In the genomic region with DNA sequence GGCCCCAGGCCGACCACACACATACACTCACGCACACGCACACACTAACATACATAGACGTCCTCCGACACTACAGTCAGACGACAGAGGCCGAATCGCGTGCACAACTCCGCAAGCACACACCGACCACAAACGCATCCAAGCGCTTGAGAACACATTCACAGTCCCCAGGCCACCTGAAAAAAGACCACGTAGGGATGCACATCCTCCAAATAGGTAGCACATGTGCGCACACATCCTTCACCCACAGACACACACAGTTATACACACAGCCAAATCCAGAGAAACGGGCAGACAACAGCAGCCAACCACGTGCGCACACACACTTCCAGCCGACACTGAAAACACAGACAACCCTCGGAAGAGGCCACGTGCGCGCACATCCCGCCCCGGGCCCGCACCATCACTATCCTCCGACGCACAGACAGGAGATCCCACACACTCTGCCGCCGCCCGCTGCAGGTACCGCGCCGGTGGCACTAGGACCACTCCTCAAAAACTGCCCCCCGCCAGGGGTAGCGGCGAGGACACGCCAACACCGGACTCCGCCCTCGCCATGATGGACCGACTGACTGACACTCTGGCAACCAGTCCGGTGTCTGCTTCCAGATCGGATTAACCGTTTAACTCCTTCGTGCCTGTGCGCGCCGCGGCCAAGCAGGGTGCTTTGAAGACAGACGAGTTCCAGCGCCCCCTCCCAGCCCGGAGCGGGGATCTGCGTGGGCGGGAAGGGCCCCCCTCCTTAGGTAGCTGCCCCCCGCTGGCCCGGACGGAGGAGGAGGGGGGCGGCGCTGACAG, we compare ENCODE assay signal across 9 cellular contexts. TPM values are rescaled to one million over a fixed set of nuclear protein-coding genes. Genes with fewer than 3 reads are reported as not detected.
A peak's percentile ranks its signal among the peaks of the same experiment; 100 is the strongest.
DNase-seq lines count a peak whose midpoint lies in the region; ATAC-seq and TF ChIP-seq lines count a peak whose summit lies in the region.
"Had no signal": no experiment of that assay in that cellular context is flagged by ENCODE, and none has a peak within 500 bp of the region (broad histone marks: within the 10 kb centered on the region; RNA-seq: fewer than 3 reads in every experiment).

No MANE protein-coding gene starts in this region.

- peaks cover 21% of the 10 kb centered on the region for H3K27me3 Mint-ChIP-seq in activated CD8-positive, alpha-beta T cell treated with anti-CD3 and anti-CD28 coated beads for 36 hours

- H3K27ac Mint-ChIP-seq in activated CD8-positive, alpha-beta T cell treated with anti-CD3 and anti-CD28 coated beads for 36 hours, result peak overlapping the region; percentile 83

- peaks cover 88% of the 10 kb centered on the region for H3K27me3 ChIP-seq in left ventricle myocardium inferior (ENCODE audit: low read depth)
- peaks cover 67% of the 10 kb centered on the region for H3K27me3 ChIP-seq in smooth muscle cell (ENCODE audit: low read depth)

- intact Hi-C loops in left ventricle myocardium inferior (cut with micrococcal nuclease) (no loop called here), left ventricle myocardium superior (cut with micrococcal nuclease) (no loop called here)
- intact Hi-C loops in activated CD8-positive, alpha-beta T cell treated with anti-CD3 and anti-CD28 coated beads for 36 hours (cut with micrococcal nuclease), result loop anchor here (2.0 kb wide), 1 partner anchor 15 kb away; no protein-coding TSS in a partner anchor

- no peak for ATAC-seq in left ventricle myocardium superior
- ATAC-seq in activated CD8-positive, alpha-beta T cell treated with anti-CD3 and anti-CD28 coated beads for 36 hours, result peak; percentile 24
- no peak for ATAC-seq in GM18909 (IDR thresholded peaks at IDR 0.05; ENCODE audit: poor library complexity, unreplicated experiment)
- ATAC-seq in HG02571 (IDR thresholded peaks at IDR 0.05; ENCODE audit: unreplicated experiment), result no peak

- under 1% methylated on average over 55 of the region's 61 CpGs for WGBS in smooth muscle cell (ENCODE audit: low lambda C conversion rate)

- CTCF ChIA-PET in activated CD8-positive, alpha-beta T cell treated with anti-CD3 and anti-CD28 coated beads for 36 hours (lab: Charles Lee), result interaction anchor here (1.1 to 22.7 kb wide), 5 partner anchors 2 to 56 kb away, joined by 3 to 587 read pairs (median 9); a partner anchor contains a TSS

- POLR2A ChIA-PET in activated CD8-positive, alpha-beta T cell treated with anti-CD3 and anti-CD28 coated beads for 36 hours (lab: Charles Lee), result interaction anchor here (0.9 to 9.7 kb wide), 7 partner anchors 8 to 160 kb away, joined by 3 to 161 read pairs (median 5); a partner anchor contains a TSS

- H3K4me1 ChIP-seq in left ventricle myocardium inferior, result peaks cover 57% of the 10 kb centered on the region
- H3K4me1 ChIP-seq in smooth muscle cell (ENCODE audit: low read depth), result peaks cover 14% of the 10 kb centered on the region

- no peak for DNase-seq in left ventricle myocardium inferior
- no peak for DNase-seq in left ventricle myocardium superior
- DNase-seq in NCI-H2171 (lab: John Stamatoyannopoulos, UW), result peak; percentile 95
- peak; percentile 86 for DNase-seq in activated CD8-positive, alpha-beta T cell treated with anti-CD3 and anti-CD28 coated beads for 36 hours
- peak; percentile 56 for DNase-seq in fibroblast of pulmonary artery (ENCODE audit: low read depth)
- peak; percentile 49 for DNase-seq in smooth muscle cell (lab: John Stamatoyannopoulos, UW; ENCODE audit: unreplicated experiment)

- peak overlapping the region; percentile 81 for H3K4me2 ChIP-seq in smooth muscle cell

- H3K36me3 ChIP-seq in left ventricle myocardium inferior, result no peaks in the 10 kb centered on the region
- H3K36me3 ChIP-seq in smooth muscle cell (ENCODE audit: low read depth), result no peaks in the 10 kb centered on the region
- H3K36me3 ChIP-seq: neutrophil had no signal

- H3K9me3 Mint-ChIP-seq in activated CD8-positive, alpha-beta T cell treated with anti-CD3 and anti-CD28 coated beads for 36 hours, result no peaks in the 10 kb centered on the region

- H3K4me1 Mint-ChIP-seq in activated CD8-positive, alpha-beta T cell treated with anti-CD3 and anti-CD28 coated beads for 36 hours (ENCODE audit: low read depth), result peaks cover 64% of the 10 kb centered on the region

- H3K79me2 ChIP-seq in smooth muscle cell (ENCODE audit: low read depth), result no peaks in the 10 kb centered on the region

- no peak overlapping the region for H2AFZ ChIP-seq in smooth muscle cell (ENCODE audit: low read depth)

- H3K9me3 ChIP-seq in left ventricle myocardium inferior (replicated peaks) (no peaks in the 10 kb centered on the region), smooth muscle cell (replicated peaks; ENCODE audit: low read depth) (no peaks in the 10 kb centered on the region)
- H3K9me3 ChIP-seq: neutrophil had no signal

- H3K36me3 Mint-ChIP-seq in activated CD8-positive, alpha-beta T cell treated with anti-CD3 and anti-CD28 coated beads for 36 hours (ENCODE audit: low read depth), result peaks cover 6% of the 10 kb centered on the region

- H3K27ac ChIP-seq in left ventricle myocardium inferior (replicated peaks) (no peak overlapping the region), smooth muscle cell (ENCODE audit: low read depth) (no peak overlapping the region)
- H3K27ac ChIP-seq: neutrophil had no signal

- H3K4me3 ChIP-seq in left ventricle myocardium inferior (peak overlapping the region; percentile 50), fibroblast of pulmonary artery (replicated peaks; ENCODE audit: low read depth, low read length) (peak overlapping the region; percentile 42), smooth muscle cell (peak overlapping the region; percentile 32)

- peaks cover 4% of the 10 kb centered on the region for H3F3A ChIP-seq in smooth muscle cell (ENCODE audit: low read depth)

- no peaks in the 10 kb centered on the region for H4K20me1 ChIP-seq in smooth muscle cell (ENCODE audit: low read depth)

- H3K9ac ChIP-seq in smooth muscle cell (ENCODE audit: low read depth), result no peak overlapping the region

- peak overlapping the region; percentile 86 for H3K4me3 Mint-ChIP-seq in activated CD8-positive, alpha-beta T cell treated with anti-CD3 and anti-CD28 coated beads for 36 hours

- TF ChIP-seq CTCF in left ventricle myocardium inferior (IDR thresholded peaks at IDR 0.05; ENCODE audit: borderline replicate concordance) (no peak), fibroblast of pulmonary artery (IDR thresholded peaks at IDR 0.05; ENCODE audit: low read length, missing control alignments) (no peak), smooth muscle cell (IDR thresholded peaks at IDR 0.05; ENCODE audit: borderline replicate concordance, insufficient read depth, poor library complexity, severe bottlenecking) (no peak)
- TF ChIP-seq CTCF in activated CD8-positive, alpha-beta T cell treated with anti-CD3 and anti-CD28 coated beads for 36 hours (IDR thresholded peaks at IDR 0.05), result no peak

RNA-seq across cellular contexts. Expression of a gene that starts 0.5 kb away (rescaled TPM):
- total RNA-seq in left ventricle myocardium inferior, result 20.0 TPM
- total RNA-seq in left ventricle myocardium superior, result 36.1 TPM
- 10 to 100 TPM; 24.6 to 25.5 TPM for total RNA-seq in activated CD8-positive, alpha-beta T cell treated with anti-CD3 and anti-CD28 coated beads for 36 hours
- total RNA-seq in smooth muscle cell, result 2.7 and 3.3 TPM in 2 replicates
- 12.3 and 16.4 TPM in 2 replicates for polyA plus RNA-seq in smooth muscle cell

RNA-seq across cellular contexts. Expression of a gene that starts 16.5 kb away (rescaled TPM):
- 142 TPM for total RNA-seq in left ventricle myocardium inferior
- 157 TPM for total RNA-seq in left ventricle myocardium superior
- 100 to 1,000 TPM; 236 to 238 TPM for total RNA-seq in activated CD8-positive, alpha-beta T cell treated with anti-CD3 and anti-CD28 coated beads for 36 hours
- 98.4 and 103 TPM in 2 replicates for total RNA-seq in smooth muscle cell
- polyA plus RNA-seq in smooth muscle cell, result 186 and 198 TPM in 2 replicates

RNA-seq across cellular contexts. Expression of a gene that starts 39.5 kb away (rescaled TPM):
- total RNA-seq in left ventricle myocardium inferior (55.1 TPM), left ventricle myocardium superior (56.0 TPM), smooth muscle cell (52.5 and 53.1 TPM in 2 replicates)
- total RNA-seq in activated CD8-positive, alpha-beta T cell treated with anti-CD3 and anti-CD28 coated beads for 36 hours, result 100 to 1,000 TPM; 143 TPM
- 90.8 and 98.4 TPM in 2 replicates for polyA plus RNA-seq in smooth muscle cell

Comparison
In these comparisons a context has a peak if more than half of its experiments do, and no peak if none do; other contexts are left out.
1. DNase-seq: peak in NCI-H2171 (single experiment), activated CD8-positive, alpha-beta T cell treated with anti-CD3 and anti-CD28 coated beads for 36 hours (single experiment), fibroblast of pulmonary artery (single experiment) and smooth muscle cell (single experiment); none in left ventricle myocardium inferior (single experiment) and left ventricle myocardium superior (single experiment).
2. Peak in every context shown above with its lines, with median percentiles within 50 percentile points of each other: H3K4me3 ChIP-seq.